In genomic region chr12:71546322-71546861, GRCh38 we compare ENCODE assay signal across 17 cellular contexts.
"Had no signal": no experiment of that assay in that cellular context is flagged by ENCODE, and none has a peak within 500 bp of the region (broad histone marks: within the 10 kb centered on the region; RNA-seq: fewer than 3 reads in every experiment).

No MANE protein-coding gene starts in this region.

- H3K27me3 Mint-ChIP-seq: activated CD4-positive, alpha-beta memory T cell treated with anti-CD3 and anti-CD28 coated beads for 36 hours; activated CD4-positive, alpha-beta T cell treated with anti-CD3 and anti-CD28 coated beads for 36 hours; naive thymus-derived CD8-positive, alpha-beta T cell had no signal

- H3K4me1 ChIP-seq: esophagus squamous epithelium, left ventricle myocardium inferior, transverse colon, vagina had no signal

- FAIRE-seq: kidney had no signal

- H3K36me3 Mint-ChIP-seq: activated CD4-positive, alpha-beta memory T cell treated with anti-CD3 and anti-CD28 coated beads for 36 hours; naive thymus-derived CD8-positive, alpha-beta T cell had no signal

- H3K27me3 ChIP-seq: esophagus squamous epithelium, transverse colon, vagina had no signal

- ATAC-seq: activated CD4-positive, alpha-beta T cell treated with anti-CD3 and anti-CD28 coated beads for 36 hours; naive thymus-derived CD8-positive, alpha-beta T cell had no signal

- DNase-seq: activated CD4-positive, alpha-beta memory T cell treated with anti-CD3 and anti-CD28 coated beads for 36 hours; activated CD4-positive, alpha-beta T cell treated with anti-CD3 and anti-CD28 coated beads for 36 hours; activated CD8-positive, alpha-beta memory T cell treated with anti-CD3 and anti-CD28 coated beads, Interleukin-2, amount 50 U/mL, for 4 hours; activated naive CD4-positive, alpha-beta T cell; aorta; cortex of kidney; effector CD4-positive, alpha-beta T cell; esophagus squamous epithelium; hippocampal formation; kidney; left ventricle myocardium inferior; naive thymus-derived CD8-positive, alpha-beta T cell; posterior cingulate gyrus; retina; stimulated activated naive CD4-positive, alpha-beta T cell; transverse colon had no signal

- H3K4me3 ChIP-seq: esophagus squamous epithelium, left ventricle myocardium inferior, transverse colon, vagina had no signal

- H3K9me3 ChIP-seq: esophagus squamous epithelium, left ventricle myocardium inferior, transverse colon, vagina had no signal

- H3K27ac ChIP-seq: esophagus squamous epithelium, left ventricle myocardium inferior, transverse colon, vagina had no signal

- H3K4me3 Mint-ChIP-seq: activated CD4-positive, alpha-beta memory T cell treated with anti-CD3 and anti-CD28 coated beads for 36 hours; activated CD4-positive, alpha-beta T cell treated with anti-CD3 and anti-CD28 coated beads for 36 hours; naive thymus-derived CD8-positive, alpha-beta T cell had no signal

- H3K9me3 Mint-ChIP-seq: activated CD4-positive, alpha-beta memory T cell treated with anti-CD3 and anti-CD28 coated beads for 36 hours; naive thymus-derived CD8-positive, alpha-beta T cell had no signal

- H3K36me3 ChIP-seq: esophagus squamous epithelium, left ventricle myocardium inferior, transverse colon, vagina had no signal

- H3K27ac Mint-ChIP-seq: activated CD4-positive, alpha-beta memory T cell treated with anti-CD3 and anti-CD28 coated beads for 36 hours; activated CD4-positive, alpha-beta T cell treated with anti-CD3 and anti-CD28 coated beads for 36 hours; naive thymus-derived CD8-positive, alpha-beta T cell had no signal
